Comparison of ENCODE assay signal across 1 cellular context in the genomic region with DNA sequence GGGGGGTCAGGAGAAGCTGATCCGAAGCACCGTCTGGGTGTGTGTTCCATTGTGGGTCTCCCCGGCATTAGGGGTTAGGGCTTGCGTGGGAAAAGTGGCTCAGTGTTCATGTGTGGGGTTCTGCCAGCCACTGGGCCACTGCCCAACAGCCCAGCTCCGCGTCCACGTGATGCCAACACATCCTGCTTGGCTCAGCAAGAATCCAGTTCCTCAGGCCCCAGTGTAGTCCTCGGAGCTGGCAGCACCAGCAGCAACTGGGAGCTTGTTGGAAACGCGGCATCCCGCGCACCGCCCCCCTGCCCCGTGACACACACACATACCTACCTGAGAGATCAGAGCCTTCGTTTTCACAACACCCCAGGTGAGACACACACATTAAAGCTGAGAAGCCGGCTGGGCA.
TF ChIP-seq lines count a peak whose summit lies in the region.

No MANE protein-coding gene starts in this region.

TF ChIP-seq in SK-N-SH, 30 proteins besides CTCF, POLR2A, EP300 and RAD21:
- no peak for TF ChIP-seq NRF1 (IDR thresholded peaks at IDR 0.05; ENCODE audit: low read depth, low read length)
- no peak for TF ChIP-seq RCOR1 (IDR thresholded peaks at IDR 0.05; ENCODE audit: low read length)
- no peak for TF ChIP-seq MXI1 (IDR thresholded peaks at IDR 0.05; ENCODE audit: low read depth, low read length)
- TF ChIP-seq, protein P1, sequence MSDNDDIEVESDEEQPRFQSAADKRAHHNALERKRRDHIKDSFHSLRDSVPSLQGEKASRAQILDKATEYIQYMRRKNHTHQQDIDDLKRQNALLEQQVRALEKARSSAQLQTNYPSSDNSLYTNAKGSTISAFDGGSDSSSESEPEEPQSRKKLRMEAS (IDR thresholded peaks at IDR 0.05; ENCODE audit: low read depth), result no peak
- TF ChIP-seq SMC3 (IDR thresholded peaks at IDR 0.05; ENCODE audit: low read depth, low read length), result no peak
- TF ChIP-seq RXRA (IDR thresholded peaks at IDR 0.05; ENCODE audit: borderline replicate concordance, low read depth), result no peak
- TF ChIP-seq FOSL2 (IDR thresholded peaks at IDR 0.05; ENCODE audit: borderline replicate concordance, low read depth), result no peak
- TF ChIP-seq ELF1 (IDR thresholded peaks at IDR 0.05), result no peak
- TF ChIP-seq, protein P2, sequence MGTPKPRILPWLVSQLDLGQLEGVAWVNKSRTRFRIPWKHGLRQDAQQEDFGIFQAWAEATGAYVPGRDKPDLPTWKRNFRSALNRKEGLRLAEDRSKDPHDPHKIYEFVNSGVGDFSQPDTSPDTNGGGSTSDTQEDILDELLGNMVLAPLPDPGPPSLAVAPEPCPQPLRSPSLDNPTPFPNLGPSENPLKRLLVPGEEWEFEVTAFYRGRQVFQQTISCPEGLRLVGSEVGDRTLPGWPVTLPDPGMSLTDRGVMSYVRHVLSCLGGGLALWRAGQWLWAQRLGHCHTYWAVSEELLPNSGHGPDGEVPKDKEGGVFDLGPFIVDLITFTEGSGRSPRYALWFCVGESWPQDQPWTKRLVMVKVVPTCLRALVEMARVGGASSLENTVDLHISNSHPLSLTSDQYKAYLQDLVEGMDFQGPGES (IDR thresholded peaks at IDR 0.05; ENCODE audit: low read depth, low read length), result no peak
- no peak for TF ChIP-seq POLR2AphosphoS5 (IDR thresholded peaks at IDR 0.05; ENCODE audit: low read depth, low read length)
- no peak for TF ChIP-seq GATA2 (CRISPR knock-in tag; IDR thresholded peaks at IDR 0.05)
- TF ChIP-seq FOXJ3 (CRISPR knock-in tag; IDR thresholded peaks at IDR 0.05), result no peak
- TF ChIP-seq, protein P3, sequence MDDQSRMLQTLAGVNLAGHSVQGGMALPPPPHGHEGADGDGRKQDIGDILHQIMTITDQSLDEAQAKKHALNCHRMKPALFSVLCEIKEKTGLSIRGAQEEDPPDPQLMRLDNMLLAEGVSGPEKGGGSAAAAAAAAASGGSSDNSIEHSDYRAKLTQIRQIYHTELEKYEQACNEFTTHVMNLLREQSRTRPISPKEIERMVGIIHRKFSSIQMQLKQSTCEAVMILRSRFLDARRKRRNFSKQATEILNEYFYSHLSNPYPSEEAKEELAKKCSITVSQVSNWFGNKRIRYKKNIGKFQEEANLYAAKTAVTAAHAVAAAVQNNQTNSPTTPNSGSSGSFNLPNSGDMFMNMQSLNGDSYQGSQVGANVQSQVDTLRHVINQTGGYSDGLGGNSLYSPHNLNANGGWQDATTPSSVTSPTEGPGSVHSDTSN (IDR thresholded peaks at IDR 0.05), result no peak
